4 cellular contexts compared by ENCODE assay signal in genomic region chr18:69786427-69786826, GRCh38.
"Had no signal": no experiment of that assay in that cellular context is flagged by ENCODE, and none has a peak within 500 bp of the region (broad histone marks: within the 10 kb centered on the region; RNA-seq: fewer than 3 reads in every experiment).

No MANE protein-coding gene starts in this region.

- H3K27ac Mint-ChIP-seq: IgD-negative memory B cell had no signal

- H3K4me1 Mint-ChIP-seq: IgD-negative memory B cell had no signal

- H3K9me3 Mint-ChIP-seq: IgD-negative memory B cell had no signal

- H3K27me3 Mint-ChIP-seq: IgD-negative memory B cell had no signal

- H3K4me3 Mint-ChIP-seq: IgD-negative memory B cell had no signal

- DNase-seq: KBM-7 had no signal

- ATAC-seq: HepG2, K562 had no signal
